In genomic region chr1:111904478-111905218, GRCh38 we compare ENCODE assay signal across 10 cellular contexts.
DNase-seq lines count a peak whose midpoint lies in the region; ATAC-seq lines count a peak whose summit lies in the region.
"Had no signal": no experiment of that assay in that cellular context is flagged by ENCODE, and none has a peak within 500 bp of the region (broad histone marks: within the 10 kb centered on the region; RNA-seq: fewer than 3 reads in every experiment).

No MANE protein-coding gene starts in this region.

- no peak overlapping the region for H3K4me3 Mint-ChIP-seq in CD4-positive, CD25-positive, alpha-beta regulatory T cell
- H3K4me3 Mint-ChIP-seq in activated naive CD8-positive, alpha-beta T cell treated with anti-CD3 and anti-CD28 coated beads for 36 hours: no peak overlapping the region

- no peaks in the 10 kb centered on the region for H3K4me1 ChIP-seq in CD4-positive, CD25-positive, alpha-beta regulatory T cell (ENCODE audit: control insufficient read depth, insufficient read depth, low read length, poor library complexity, severe bottlenecking)
- peaks cover 16% of the 10 kb centered on the region for H3K4me1 ChIP-seq in mesodermal cell (ENCODE audit: control insufficient read depth, insufficient read depth, low read length, poor library complexity, severe bottlenecking)
- H3K4me1 ChIP-seq: lower lobe of right lung had no signal

- 55 to 58% methylated on average over 6 to 19 of the region's 20 CpGs for WGBS in mesodermal cell (ENCODE audit: insufficient coverage in 2 of 2), 2 experiments

- H3K4me3 ChIP-seq in CD4-positive, CD25-positive, alpha-beta regulatory T cell (ENCODE audit: low read depth, low read length): no peak overlapping the region
- no peak overlapping the region for H3K4me3 ChIP-seq in mesodermal cell (ENCODE audit: extremely low read depth, insufficient read depth, low read length, poor library complexity, severe bottlenecking)
- H3K4me3 ChIP-seq: lower lobe of right lung had no signal

- H3K27ac Mint-ChIP-seq in CD4-positive, CD25-positive, alpha-beta regulatory T cell: peak overlapping the region in 1 of 3 donors; percentile 21
- no peak overlapping the region for H3K27ac Mint-ChIP-seq in activated naive CD8-positive, alpha-beta T cell treated with anti-CD3 and anti-CD28 coated beads for 36 hours

- no peak overlapping the region for H3K27ac ChIP-seq in CD4-positive, CD25-positive, alpha-beta regulatory T cell (ENCODE audit: insufficient read depth, low read length, poor library complexity, severe bottlenecking)
- peak overlapping the region; percentile 41 for H3K27ac ChIP-seq in mesodermal cell (ENCODE audit: low read depth, low read length, severe bottlenecking)
- H3K27ac ChIP-seq: lower lobe of right lung had no signal

- no peaks in the 10 kb centered on the region for H3K9me3 ChIP-seq in CD4-positive, CD25-positive, alpha-beta regulatory T cell (ENCODE audit: control insufficient read depth in 2 of 2, low read length in 2 of 2)
- no peaks in the 10 kb centered on the region for H3K9me3 ChIP-seq in mesodermal cell (ENCODE audit: control insufficient read depth, low read length)
- H3K9me3 ChIP-seq: lower lobe of right lung had no signal

- H3K27me3 Mint-ChIP-seq in CD4-positive, CD25-positive, alpha-beta regulatory T cell: peaks cover 37% of the 10 kb centered on the region
- H3K27me3 Mint-ChIP-seq in activated naive CD8-positive, alpha-beta T cell treated with anti-CD3 and anti-CD28 coated beads for 36 hours: peaks cover 26% of the 10 kb centered on the region

- H3K9me3 Mint-ChIP-seq in CD4-positive, CD25-positive, alpha-beta regulatory T cell: no peaks in the 10 kb centered on the region
- H3K9me3 Mint-ChIP-seq in activated naive CD8-positive, alpha-beta T cell treated with anti-CD3 and anti-CD28 coated beads for 36 hours: no peaks in the 10 kb centered on the region

- peak in 1 of 3 donors; percentile 47 for DNase-seq in CD4-positive, CD25-positive, alpha-beta regulatory T cell
- peak; percentile 94 for DNase-seq in NCI-H1092 treated with DMSO at 0.1 percent for 48 hours (lab: John Stamatoyannopoulos, UW)
- peak; percentile 6 for DNase-seq in activated naive CD8-positive, alpha-beta T cell treated with anti-CD3 and anti-CD28 coated beads for 36 hours
- no peak for DNase-seq in ACHN
- DNase-seq in NK-92 (lab: John Stamatoyannopoulos, UW; ENCODE audit: unreplicated experiment): no peak
- no peak for DNase-seq in D341Med (ENCODE audit: low spot score)
- no peak for DNase-seq in T-helper 9 cell
- DNase-seq: lower lobe of right lung, RPMI8226 had no signal

- in situ Hi-C loops in ACHN (cut with HindIII; ENCODE audit: low pct_ligation_motif_present, low pct_unique_long_range_greater_than_20kb, low sequenced_read_pairs): no loop called here

- H3K36me3 Mint-ChIP-seq in CD4-positive, CD25-positive, alpha-beta regulatory T cell: no peaks in the 10 kb centered on the region
- H3K36me3 Mint-ChIP-seq in activated naive CD8-positive, alpha-beta T cell treated with anti-CD3 and anti-CD28 coated beads for 36 hours: no peaks in the 10 kb centered on the region

- peaks cover 8% of the 10 kb centered on the region for H3K27me3 ChIP-seq in CD4-positive, CD25-positive, alpha-beta regulatory T cell (ENCODE audit: control insufficient read depth, insufficient read depth, low read length)

- no peaks in the 10 kb centered on the region for H3K36me3 ChIP-seq in CD4-positive, CD25-positive, alpha-beta regulatory T cell (ENCODE audit: control insufficient read depth, insufficient read depth, low read length)
- H3K36me3 ChIP-seq in mesodermal cell (ENCODE audit: control insufficient read depth, insufficient read depth, low read length): no peaks in the 10 kb centered on the region
- H3K36me3 ChIP-seq: lower lobe of right lung had no signal

- ATAC-seq in CD4-positive, CD25-positive, alpha-beta regulatory T cell (ENCODE audit: low read depth in 2 of 2): peak; percentile 28 to 35
- ATAC-seq: lower lobe of right lung had no signal

- H3K4me1 Mint-ChIP-seq in CD4-positive, CD25-positive, alpha-beta regulatory T cell: peaks cover 0 to 3% (median 0%) of the 10 kb centered on the region in 4 donors
- H3K4me1 Mint-ChIP-seq in activated naive CD8-positive, alpha-beta T cell treated with anti-CD3 and anti-CD28 coated beads for 36 hours: peaks cover 2% of the 10 kb centered on the region

Comparison
In these comparisons a context has a peak if more than half of its experiments do, and no peak if none do; other contexts are left out.
1. DNase-seq: peak in NCI-H1092 treated with DMSO at 0.1 percent for 48 hours (single experiment) and activated naive CD8-positive, alpha-beta T cell treated with anti-CD3 and anti-CD28 coated beads for 36 hours (single experiment); none in ACHN (single experiment), NK-92 (single experiment), D341Med (single experiment) and T-helper 9 cell (single experiment).